Comparison of ENCODE assay signal across 8 cellular contexts in genomic region chr3:112092439-112093179, GRCh38. TPM values are rescaled to one million over a fixed set of nuclear protein-coding genes. Genes with fewer than 3 reads are reported as not detected.
DNase-seq lines count a peak whose midpoint lies in the region; ATAC-seq and TF ChIP-seq lines count a peak whose summit lies in the region.

No MANE protein-coding gene starts in this region.

- H3K4me3 Mint-ChIP-seq in activated naive CD4-positive, alpha-beta T cell treated with anti-CD3 and anti-CD28 coated beads, Interleukin-2, amount 10 ng/mL, durations not matched to agents 7 days and 5 days = no peak overlapping the region
- no peak overlapping the region for H3K4me3 Mint-ChIP-seq in activated naive CD4-positive, alpha-beta T cell treated with anti-CD3 and anti-CD28 coated beads for 36 hours

- H3K4me3 ChIP-seq in thoracic aorta (peak overlapping the region; percentile 1), BE2C (ENCODE audit: low read depth, low read length) (no peak overlapping the region)

- no peak for ATAC-seq in thoracic aorta (ENCODE audit: insufficient number of reproducible peaks, low FRiP score, low read depth)

- CTCF ChIA-PET in activated naive CD4-positive, alpha-beta T cell treated with anti-CD3 and anti-CD28 coated beads, Interleukin-2, amount 10 ng/mL, durations not matched to agents 7 days and 5 days (lab: Charles Lee) = interaction anchor here (0.5 to 2.1 kb wide), 3 partner anchors 19 to 407 kb away, joined by 3 to 5 read pairs (median 4); partner anchors contain the start of gene BTLA
- CTCF ChIA-PET in activated naive CD4-positive, alpha-beta T cell treated with anti-CD3 and anti-CD28 coated beads for 36 hours (lab: Charles Lee) = interaction anchor here (0.6 to 1.2 kb wide), 2 partner anchors 19 to 459 kb away, joined by 3 read pairs; no protein-coding TSS in a partner anchor

- peak overlapping the region in 1 of 2 donors; percentile 4 for H3K27ac ChIP-seq in thoracic aorta

- H3K9me3 ChIP-seq in thoracic aorta (no peaks in the 10 kb centered on the region), BE2C (no peaks in the 10 kb centered on the region)

- peaks cover 11% of the 10 kb centered on the region for H3K36me3 Mint-ChIP-seq in activated naive CD4-positive, alpha-beta T cell treated with anti-CD3 and anti-CD28 coated beads, Interleukin-2, amount 10 ng/mL, durations not matched to agents 7 days and 5 days
- no peaks in the 10 kb centered on the region for H3K36me3 Mint-ChIP-seq in activated naive CD4-positive, alpha-beta T cell treated with anti-CD3 and anti-CD28 coated beads for 36 hours (ENCODE audit: low read depth)

- TF ChIP-seq CTCF in thoracic aorta (IDR thresholded peaks at IDR 0.05) (no peak), BE2C (IDR thresholded peaks at IDR 0.05; ENCODE audit: low read depth, low read length) (no peak)

- no peak for DNase-seq in activated naive CD4-positive, alpha-beta T cell treated with anti-CD3 and anti-CD28 coated beads, Interleukin-2, amount 10 ng/mL, durations not matched to agents 7 days and 5 days
- DNase-seq in activated naive CD4-positive, alpha-beta T cell treated with anti-CD3 and anti-CD28 coated beads for 36 hours = no peak
- peak; percentile 38 for DNase-seq in NCI-H2196 (lab: John Stamatoyannopoulos, UW; ENCODE audit: unreplicated experiment)
- peak; percentile 45 for DNase-seq in glomerular visceral epithelial cell (ENCODE audit: extremely low spot score)
- DNase-seq in thoracic aorta (ENCODE audit: low spot score) = no peak
- DNase-seq in BE2C = no peak
- no peak for DNase-seq in NCI-H774 (lab: John Stamatoyannopoulos, UW)
- no peak for DNase-seq in KBM-7

- H3K4me1 ChIP-seq in thoracic aorta (ENCODE audit: control insufficient read depth in 1 of 2, low read depth in 2 of 2) (peaks cover 6 to 8% of the 10 kb centered on the region in 2 donors), BE2C (no peaks in the 10 kb centered on the region)

- H3K27ac Mint-ChIP-seq in activated naive CD4-positive, alpha-beta T cell treated with anti-CD3 and anti-CD28 coated beads, Interleukin-2, amount 10 ng/mL, durations not matched to agents 7 days and 5 days = peak overlapping the region; percentile 29
- no peak overlapping the region for H3K27ac Mint-ChIP-seq in activated naive CD4-positive, alpha-beta T cell treated with anti-CD3 and anti-CD28 coated beads for 36 hours

- peaks cover 48% of the 10 kb centered on the region for H3K4me1 Mint-ChIP-seq in activated naive CD4-positive, alpha-beta T cell treated with anti-CD3 and anti-CD28 coated beads, Interleukin-2, amount 10 ng/mL, durations not matched to agents 7 days and 5 days
- H3K4me1 Mint-ChIP-seq in activated naive CD4-positive, alpha-beta T cell treated with anti-CD3 and anti-CD28 coated beads for 36 hours (ENCODE audit: low read depth) = peaks cover 19% of the 10 kb centered on the region

- in situ Hi-C loops in KBM-7 (cut with MboI; ENCODE audit: low pct_unique_long_range_greater_than_20kb, low sequenced_read_pairs) = no loop called here

- no peaks in the 10 kb centered on the region for H3K27me3 ChIP-seq in thoracic aorta (replicated peaks; ENCODE audit: insufficient read depth)
- H3K27me3 ChIP-seq in BE2C = no peaks in the 10 kb centered on the region

- H3K9me3 Mint-ChIP-seq in activated naive CD4-positive, alpha-beta T cell treated with anti-CD3 and anti-CD28 coated beads, Interleukin-2, amount 10 ng/mL, durations not matched to agents 7 days and 5 days = no peaks in the 10 kb centered on the region
- no peaks in the 10 kb centered on the region for H3K9me3 Mint-ChIP-seq in activated naive CD4-positive, alpha-beta T cell treated with anti-CD3 and anti-CD28 coated beads for 36 hours

- peaks cover 4% of the 10 kb centered on the region for H3K27me3 Mint-ChIP-seq in activated naive CD4-positive, alpha-beta T cell treated with anti-CD3 and anti-CD28 coated beads, Interleukin-2, amount 10 ng/mL, durations not matched to agents 7 days and 5 days
- peaks cover 6% of the 10 kb centered on the region for H3K27me3 Mint-ChIP-seq in activated naive CD4-positive, alpha-beta T cell treated with anti-CD3 and anti-CD28 coated beads for 36 hours (ENCODE audit: low read depth)

- H3K36me3 ChIP-seq in thoracic aorta (no peaks in the 10 kb centered on the region), BE2C (no peaks in the 10 kb centered on the region)

- intact Hi-C loops in activated naive CD4-positive, alpha-beta T cell treated with anti-CD3 and anti-CD28 coated beads for 36 hours (cut with micrococcal nuclease) = no loop called here

RNA-seq across cellular contexts. Expression of gene C3orf52, which starts 6.4 kb away (rescaled TPM):
- total RNA-seq in activated naive CD4-positive, alpha-beta T cell treated with anti-CD3 and anti-CD28 coated beads for 36 hours = 1 to 10 TPM; 3.1 to 3.8 TPM
- total RNA-seq in thoracic aorta = 10 to 100 TPM in 1 of 2 donors, 1 to 10 TPM in 1; 8.8 to 19.6 TPM
- 0.42 TPM for polyA plus RNA-seq in BE2C (2012; ENCODE audit: insufficient read depth, insufficient read length, low read depth)

RNA-seq across cellular contexts. Expression of gene GCSAM, which starts 40.4 kb away (rescaled TPM):
- 10 to 100 TPM; 14.5 to 14.6 TPM for total RNA-seq in activated naive CD4-positive, alpha-beta T cell treated with anti-CD3 and anti-CD28 coated beads for 36 hours
- total RNA-seq in thoracic aorta = under 1 TPM in 1 of 2 donors, not detected in 1; 0.49 TPM
- 1.2 TPM for polyA plus RNA-seq in BE2C (2012; ENCODE audit: insufficient read depth, insufficient read length, low read depth)

RNA-seq across cellular contexts. Expression of gene TMPRSS7, which starts 58.1 kb away (rescaled TPM):
- total RNA-seq in activated naive CD4-positive, alpha-beta T cell treated with anti-CD3 and anti-CD28 coated beads for 36 hours = not detected
- total RNA-seq in thoracic aorta = not detected
- polyA plus RNA-seq in BE2C (2012; ENCODE audit: insufficient read depth, insufficient read length, low read depth) = not detected

Comparison
In these comparisons a context has a peak if more than half of its experiments do, and no peak if none do; other contexts are left out.
1. DNase-seq: peak in NCI-H2196 (single experiment) and glomerular visceral epithelial cell (single experiment); none in activated naive CD4-positive, alpha-beta T cell treated with anti-CD3 and anti-CD28 coated beads, Interleukin-2, amount 10 ng/mL, durations not matched to agents 7 days and 5 days (single experiment), activated naive CD4-positive, alpha-beta T cell treated with anti-CD3 and anti-CD28 coated beads for 36 hours (single experiment), thoracic aorta (single experiment), BE2C (single experiment), NCI-H774 (single experiment) and KBM-7 (single experiment).
2. RNA of gene GCSAM, which starts 40.4 kb away (total RNA-seq): 14.5 to 14.6 TPM in activated naive CD4-positive, alpha-beta T cell treated with anti-CD3 and anti-CD28 coated beads for 36 hours; 0.49 TPM in thoracic aorta; every median in the first group is over 10 times any median in the second.